In the genomic region with DNA sequence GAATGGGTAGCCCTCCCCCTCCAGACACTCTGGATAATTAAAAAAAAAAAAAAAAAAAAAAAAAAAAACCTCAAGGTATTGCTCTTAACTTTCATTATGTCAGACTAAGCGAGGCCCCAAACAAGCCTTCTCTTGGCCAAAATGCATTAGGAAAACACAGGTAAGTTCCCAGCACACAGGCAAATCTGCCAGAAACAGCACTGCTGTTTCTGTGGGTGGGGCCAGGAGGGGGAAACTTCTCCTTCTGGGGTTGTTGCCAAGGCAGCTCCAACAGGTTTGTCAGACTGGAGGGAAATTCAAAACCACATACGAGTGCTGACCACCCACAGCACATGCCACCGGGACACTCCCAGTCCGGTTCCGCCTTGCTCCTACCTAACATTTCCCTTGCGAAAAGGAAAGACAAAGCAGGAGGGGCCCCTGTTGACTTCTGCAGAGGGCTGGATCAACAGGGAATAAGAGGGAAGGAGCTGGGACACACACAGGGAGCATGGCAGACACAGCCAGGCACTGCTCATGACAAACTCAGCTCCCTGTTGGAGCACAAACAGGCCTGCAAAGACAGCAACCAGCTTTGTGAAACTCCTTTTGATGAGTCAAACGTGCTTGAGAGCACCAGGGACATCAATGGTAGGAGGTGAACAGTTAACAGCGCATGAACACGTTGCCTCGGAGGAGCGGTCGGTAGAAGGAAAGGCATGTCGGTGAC, we compare ENCODE assay signal across 8 cellular contexts. TPM values are rescaled to one million over a fixed set of nuclear protein-coding genes. Genes with fewer than 3 reads are reported as not detected.
DNase-seq lines count a peak whose midpoint lies in the region; ATAC-seq and TF ChIP-seq lines count a peak whose summit lies in the region.

No MANE protein-coding gene starts in this region.

- ATAC-seq in SK-N-SH treated with all-trans-retinoic acid at 6 μM for 48 hours (peak; percentile 0; the same call in 2 of the 3 replicates), left colon (peak; percentile 33), HG02973 (IDR thresholded peaks at IDR 0.05; ENCODE audit: unreplicated experiment) (no peak)

- intact Hi-C loops in left colon (cut with DNase I, micrococcal nuclease), result no loop called here

- DNase-seq in A172 (ENCODE audit: low spot score), result peak; percentile 87
- DNase-seq in HFFc6, result peak; percentile 91
- DNase-seq in left colon, result peak; percentile 44 to 71
- peak; percentile 56 to 58 for DNase-seq in stimulated activated CD8-positive, alpha-beta memory T cell treated with anti-CD3 and anti-CD28 coated beads, Interleukin-15, amount 100 ng/mL, for 48 hours (ENCODE audit: low read depth in 2 of 2)
- no peak for DNase-seq in cortex of kidney (lab: John Stamatoyannopoulos, UW)

- H3K27ac Mint-ChIP-seq in HFFc6, result peak overlapping the region; percentile 99

- peak overlapping the region; percentile 96 for H3K27ac ChIP-seq in angular gyrus (ENCODE audit: low read depth, low read length)

- H3K27me3 Mint-ChIP-seq in HFFc6 (ENCODE audit: insufficient read depth), result peaks cover 91% of the 10 kb centered on the region

- peak overlapping the region; percentile 83 for H3K4me3 Mint-ChIP-seq in HFFc6

- H3K4me1 Mint-ChIP-seq in HFFc6 (ENCODE audit: low read depth), result peaks cover 100% of the 10 kb centered on the region

- TF ChIP-seq CTCF in HFFc6 (IDR thresholded peaks at IDR 0.05), result no peak

- peaks cover 93% of the 10 kb centered on the region for H3K36me3 Mint-ChIP-seq in HFFc6 (ENCODE audit: low read depth)

- peaks cover 17% of the 10 kb centered on the region for H3K9me3 Mint-ChIP-seq in HFFc6

TF ChIP-seq in SK-N-SH treated with all-trans-retinoic acid at 6 μM for 48 hours, 23 proteins besides CTCF, POLR2A, EP300 and RAD21:
- TF ChIP-seq, protein P1, sequence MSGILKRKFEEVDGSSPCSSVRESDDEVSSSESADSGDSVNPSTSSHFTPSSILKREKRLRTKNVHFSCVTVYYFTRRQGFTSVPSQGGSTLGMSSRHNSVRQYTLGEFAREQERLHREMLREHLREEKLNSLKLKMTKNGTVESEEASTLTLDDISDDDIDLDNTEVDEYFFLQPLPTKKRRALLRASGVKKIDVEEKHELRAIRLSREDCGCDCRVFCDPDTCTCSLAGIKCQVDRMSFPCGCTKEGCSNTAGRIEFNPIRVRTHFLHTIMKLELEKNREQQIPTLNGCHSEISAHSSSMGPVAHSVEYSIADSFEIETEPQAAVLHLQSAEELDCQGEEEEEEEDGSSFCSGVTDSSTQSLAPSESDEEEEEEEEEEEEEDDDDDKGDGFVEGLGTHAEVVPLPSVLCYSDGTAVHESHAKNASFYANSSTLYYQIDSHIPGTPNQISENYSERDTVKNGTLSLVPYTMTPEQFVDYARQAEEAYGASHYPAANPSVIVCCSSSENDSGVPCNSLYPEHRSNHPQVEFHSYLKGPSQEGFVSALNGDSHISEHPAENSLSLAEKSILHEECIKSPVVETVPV (CRISPR knock-in tag; IDR thresholded peaks at IDR 0.05), result no peak
- TF ChIP-seq OSR1 (CRISPR knock-in tag; IDR thresholded peaks at IDR 0.05), result no peak
- TF ChIP-seq ARNTL (CRISPR knock-in tag; IDR thresholded peaks at IDR 0.05; ENCODE audit: borderline replicate concordance, low read depth), result no peak
- TF ChIP-seq BACH2 (CRISPR knock-in tag; IDR thresholded peaks at IDR 0.05; ENCODE audit: borderline replicate concordance), result no peak
- no peak for TF ChIP-seq CSDC2 (CRISPR knock-in tag; IDR thresholded peaks at IDR 0.05)
- no peak for TF ChIP-seq ISL1 (CRISPR knock-in tag; IDR thresholded peaks at IDR 0.05)
- no peak for TF ChIP-seq ZNF70 (CRISPR knock-in tag; IDR thresholded peaks at IDR 0.05)
- TF ChIP-seq, protein P2, sequence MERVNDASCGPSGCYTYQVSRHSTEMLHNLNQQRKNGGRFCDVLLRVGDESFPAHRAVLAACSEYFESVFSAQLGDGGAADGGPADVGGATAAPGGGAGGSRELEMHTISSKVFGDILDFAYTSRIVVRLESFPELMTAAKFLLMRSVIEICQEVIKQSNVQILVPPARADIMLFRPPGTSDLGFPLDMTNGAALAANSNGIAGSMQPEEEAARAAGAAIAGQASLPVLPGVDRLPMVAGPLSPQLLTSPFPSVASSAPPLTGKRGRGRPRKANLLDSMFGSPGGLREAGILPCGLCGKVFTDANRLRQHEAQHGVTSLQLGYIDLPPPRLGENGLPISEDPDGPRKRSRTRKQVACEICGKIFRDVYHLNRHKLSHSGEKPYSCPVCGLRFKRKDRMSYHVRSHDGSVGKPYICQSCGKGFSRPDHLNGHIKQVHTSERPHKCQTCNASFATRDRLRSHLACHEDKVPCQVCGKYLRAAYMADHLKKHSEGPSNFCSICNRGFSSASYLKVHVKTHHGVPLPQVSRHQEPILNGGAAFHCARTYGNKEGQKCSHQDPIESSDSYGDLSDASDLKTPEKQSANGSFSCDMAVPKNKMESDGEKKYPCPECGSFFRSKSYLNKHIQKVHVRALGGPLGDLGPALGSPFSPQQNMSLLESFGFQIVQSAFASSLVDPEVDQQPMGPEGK (CRISPR knock-in tag; IDR thresholded peaks at IDR 0.05; ENCODE audit: borderline replicate concordance), result no peak
- TF ChIP-seq TCF4 (CRISPR knock-in tag; IDR thresholded peaks at IDR 0.05; ENCODE audit: borderline replicate concordance), result no peak
- no peak for TF ChIP-seq SNAI2 (CRISPR knock-in tag; IDR thresholded peaks at IDR 0.05)
- TF ChIP-seq, protein P3, sequence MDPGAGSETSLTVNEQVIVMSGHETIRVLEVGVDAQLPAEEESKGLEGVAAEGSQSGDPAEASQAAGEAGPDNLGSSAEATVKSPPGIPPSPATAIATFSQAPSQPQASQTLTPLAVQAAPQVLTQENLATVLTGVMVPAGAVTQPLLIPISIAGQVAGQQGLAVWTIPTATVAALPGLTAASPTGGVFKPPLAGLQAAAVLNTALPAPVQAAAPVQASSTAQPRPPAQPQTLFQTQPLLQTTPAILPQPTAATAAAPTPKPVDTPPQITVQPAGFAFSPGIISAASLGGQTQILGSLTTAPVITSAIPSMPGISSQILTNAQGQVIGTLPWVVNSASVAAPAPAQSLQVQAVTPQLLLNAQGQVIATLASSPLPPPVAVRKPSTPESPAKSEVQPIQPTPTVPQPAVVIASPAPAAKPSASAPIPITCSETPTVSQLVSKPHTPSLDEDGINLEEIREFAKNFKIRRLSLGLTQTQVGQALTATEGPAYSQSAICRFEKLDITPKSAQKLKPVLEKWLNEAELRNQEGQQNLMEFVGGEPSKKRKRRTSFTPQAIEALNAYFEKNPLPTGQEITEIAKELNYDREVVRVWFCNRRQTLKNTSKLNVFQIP (CRISPR knock-in tag; IDR thresholded peaks at IDR 0.05; ENCODE audit: borderline replicate concordance, low read depth), result no peak
- no peak for TF ChIP-seq ZFP30 (CRISPR knock-in tag; IDR thresholded peaks at IDR 0.05)
- TF ChIP-seq, protein P4, sequence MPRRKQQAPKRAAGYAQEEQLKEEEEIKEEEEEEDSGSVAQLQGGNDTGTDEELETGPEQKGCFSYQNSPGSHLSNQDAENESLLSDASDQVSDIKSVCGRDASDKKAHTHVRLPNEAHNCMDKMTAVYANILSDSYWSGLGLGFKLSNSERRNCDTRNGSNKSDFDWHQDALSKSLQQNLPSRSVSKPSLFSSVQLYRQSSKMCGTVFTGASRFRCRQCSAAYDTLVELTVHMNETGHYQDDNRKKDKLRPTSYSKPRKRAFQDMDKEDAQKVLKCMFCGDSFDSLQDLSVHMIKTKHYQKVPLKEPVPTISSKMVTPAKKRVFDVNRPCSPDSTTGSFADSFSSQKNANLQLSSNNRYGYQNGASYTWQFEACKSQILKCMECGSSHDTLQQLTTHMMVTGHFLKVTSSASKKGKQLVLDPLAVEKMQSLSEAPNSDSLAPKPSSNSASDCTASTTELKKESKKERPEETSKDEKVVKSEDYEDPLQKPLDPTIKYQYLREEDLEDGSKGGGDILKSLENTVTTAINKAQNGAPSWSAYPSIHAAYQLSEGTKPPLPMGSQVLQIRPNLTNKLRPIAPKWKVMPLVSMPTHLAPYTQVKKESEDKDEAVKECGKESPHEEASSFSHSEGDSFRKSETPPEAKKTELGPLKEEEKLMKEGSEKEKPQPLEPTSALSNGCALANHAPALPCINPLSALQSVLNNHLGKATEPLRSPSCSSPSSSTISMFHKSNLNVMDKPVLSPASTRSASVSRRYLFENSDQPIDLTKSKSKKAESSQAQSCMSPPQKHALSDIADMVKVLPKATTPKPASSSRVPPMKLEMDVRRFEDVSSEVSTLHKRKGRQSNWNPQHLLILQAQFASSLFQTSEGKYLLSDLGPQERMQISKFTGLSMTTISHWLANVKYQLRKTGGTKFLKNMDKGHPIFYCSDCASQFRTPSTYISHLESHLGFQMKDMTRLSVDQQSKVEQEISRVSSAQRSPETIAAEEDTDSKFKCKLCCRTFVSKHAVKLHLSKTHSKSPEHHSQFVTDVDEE (CRISPR knock-in tag; IDR thresholded peaks at IDR 0.05), result no peak
- no peak for TF ChIP-seq ZNF8 (CRISPR knock-in tag; IDR thresholded peaks at IDR 0.05)
- no peak for TF ChIP-seq ZC3H10 (CRISPR knock-in tag; IDR thresholded peaks at IDR 0.05)
- TF ChIP-seq GLIS3 (CRISPR knock-in tag; IDR thresholded peaks at IDR 0.05), result no peak
- TF ChIP-seq ZNF565 (CRISPR knock-in tag; conservative IDR thresholded peaks at IDR 0.05; ENCODE audit: low read depth), result no peak
- no peak for TF ChIP-seq ZFP3 (CRISPR knock-in tag; IDR thresholded peaks at IDR 0.05)

RNA-seq across cellular contexts. Expression of a gene that starts 55.0 kb away (rescaled TPM):
- total RNA-seq in A172 (2014; rRNA removed; shearing (Covaris generic)), result 180 and 245 TPM in 2 replicates
- 1,000 to 10,000 TPM in 2 of 6 experiments, 100 to 1,000 TPM in 4; 881 to 1,084 (median 937) TPM for total RNA-seq in HFFc6 (2021; fragmentation: NEBNext Ultra II Directional; extraction: Animal tissue kit (Norgen Biotek cat#: 25700))
- total RNA-seq in left colon, result 100 to 1,000 TPM; 581 to 641 TPM
